ENCODE assay signal across 1 cellular context in the genomic region with DNA sequence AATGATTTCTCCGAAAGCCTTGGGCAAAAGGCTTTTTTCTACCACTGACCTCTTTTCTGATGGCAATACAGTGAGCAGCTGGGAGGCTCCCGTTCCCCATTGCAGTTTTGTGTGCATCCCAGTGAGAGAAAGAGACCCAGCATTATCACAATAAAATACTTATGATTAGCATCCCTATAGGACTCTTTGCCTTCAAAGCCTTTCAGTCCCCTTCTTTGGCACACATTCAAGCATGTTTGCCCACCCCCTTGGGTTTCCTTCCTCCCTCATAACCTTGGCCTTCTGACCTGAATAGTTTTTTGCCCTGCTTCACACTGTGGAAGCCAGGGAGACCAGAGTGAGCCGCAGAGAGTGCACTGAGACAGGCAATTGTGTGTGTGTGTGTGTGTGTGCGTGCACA.
TF ChIP-seq lines count a peak whose summit lies in the region.

No MANE protein-coding gene starts in this region.

TF ChIP-seq in GM23338, 12 proteins besides CTCF, POLR2A, EP300 and RAD21:
- TF ChIP-seq, protein P1, sequence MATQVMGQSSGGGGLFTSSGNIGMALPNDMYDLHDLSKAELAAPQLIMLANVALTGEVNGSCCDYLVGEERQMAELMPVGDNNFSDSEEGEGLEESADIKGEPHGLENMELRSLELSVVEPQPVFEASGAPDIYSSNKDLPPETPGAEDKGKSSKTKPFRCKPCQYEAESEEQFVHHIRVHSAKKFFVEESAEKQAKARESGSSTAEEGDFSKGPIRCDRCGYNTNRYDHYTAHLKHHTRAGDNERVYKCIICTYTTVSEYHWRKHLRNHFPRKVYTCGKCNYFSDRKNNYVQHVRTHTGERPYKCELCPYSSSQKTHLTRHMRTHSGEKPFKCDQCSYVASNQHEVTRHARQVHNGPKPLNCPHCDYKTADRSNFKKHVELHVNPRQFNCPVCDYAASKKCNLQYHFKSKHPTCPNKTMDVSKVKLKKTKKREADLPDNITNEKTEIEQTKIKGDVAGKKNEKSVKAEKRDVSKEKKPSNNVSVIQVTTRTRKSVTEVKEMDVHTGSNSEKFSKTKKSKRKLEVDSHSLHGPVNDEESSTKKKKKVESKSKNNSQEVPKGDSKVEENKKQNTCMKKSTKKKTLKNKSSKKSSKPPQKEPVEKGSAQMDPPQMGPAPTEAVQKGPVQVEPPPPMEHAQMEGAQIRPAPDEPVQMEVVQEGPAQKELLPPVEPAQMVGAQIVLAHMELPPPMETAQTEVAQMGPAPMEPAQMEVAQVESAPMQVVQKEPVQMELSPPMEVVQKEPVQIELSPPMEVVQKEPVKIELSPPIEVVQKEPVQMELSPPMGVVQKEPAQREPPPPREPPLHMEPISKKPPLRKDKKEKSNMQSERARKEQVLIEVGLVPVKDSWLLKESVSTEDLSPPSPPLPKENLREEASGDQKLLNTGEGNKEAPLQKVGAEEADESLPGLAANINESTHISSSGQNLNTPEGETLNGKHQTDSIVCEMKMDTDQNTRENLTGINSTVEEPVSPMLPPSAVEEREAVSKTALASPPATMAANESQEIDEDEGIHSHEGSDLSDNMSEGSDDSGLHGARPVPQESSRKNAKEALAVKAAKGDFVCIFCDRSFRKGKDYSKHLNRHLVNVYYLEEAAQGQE (IDR thresholded peaks at IDR 0.05; ENCODE audit: unreplicated experiment) = no peak
- TF ChIP-seq NANOG (IDR thresholded peaks at IDR 0.05; ENCODE audit: borderline replicate concordance) (no peak), CREB1 (CRISPR knock-in tag; IDR thresholded peaks at IDR 0.05; ENCODE audit: low read depth) (no peak), JUNB (IDR thresholded peaks at IDR 0.05; ENCODE audit: unreplicated experiment) (no peak), EZH2 (IDR thresholded peaks at IDR 0.05; ENCODE audit: low read depth, unreplicated experiment) (no peak), ZNF114 (CRISPR knock-in tag; IDR thresholded peaks at IDR 0.05) (no peak), ZNF331 (CRISPR knock-in tag; IDR thresholded peaks at IDR 0.05; ENCODE audit: low read depth) (no peak), EZH2phosphoT487 (IDR thresholded peaks at IDR 0.05; ENCODE audit: unreplicated experiment) (no peak), STAT1 (IDR thresholded peaks at IDR 0.05; ENCODE audit: unreplicated experiment) (no peak), POLR2AphosphoS5 (IDR thresholded peaks at IDR 0.05; ENCODE audit: low read depth) (no peak)
- TF ChIP-seq, protein P2, sequence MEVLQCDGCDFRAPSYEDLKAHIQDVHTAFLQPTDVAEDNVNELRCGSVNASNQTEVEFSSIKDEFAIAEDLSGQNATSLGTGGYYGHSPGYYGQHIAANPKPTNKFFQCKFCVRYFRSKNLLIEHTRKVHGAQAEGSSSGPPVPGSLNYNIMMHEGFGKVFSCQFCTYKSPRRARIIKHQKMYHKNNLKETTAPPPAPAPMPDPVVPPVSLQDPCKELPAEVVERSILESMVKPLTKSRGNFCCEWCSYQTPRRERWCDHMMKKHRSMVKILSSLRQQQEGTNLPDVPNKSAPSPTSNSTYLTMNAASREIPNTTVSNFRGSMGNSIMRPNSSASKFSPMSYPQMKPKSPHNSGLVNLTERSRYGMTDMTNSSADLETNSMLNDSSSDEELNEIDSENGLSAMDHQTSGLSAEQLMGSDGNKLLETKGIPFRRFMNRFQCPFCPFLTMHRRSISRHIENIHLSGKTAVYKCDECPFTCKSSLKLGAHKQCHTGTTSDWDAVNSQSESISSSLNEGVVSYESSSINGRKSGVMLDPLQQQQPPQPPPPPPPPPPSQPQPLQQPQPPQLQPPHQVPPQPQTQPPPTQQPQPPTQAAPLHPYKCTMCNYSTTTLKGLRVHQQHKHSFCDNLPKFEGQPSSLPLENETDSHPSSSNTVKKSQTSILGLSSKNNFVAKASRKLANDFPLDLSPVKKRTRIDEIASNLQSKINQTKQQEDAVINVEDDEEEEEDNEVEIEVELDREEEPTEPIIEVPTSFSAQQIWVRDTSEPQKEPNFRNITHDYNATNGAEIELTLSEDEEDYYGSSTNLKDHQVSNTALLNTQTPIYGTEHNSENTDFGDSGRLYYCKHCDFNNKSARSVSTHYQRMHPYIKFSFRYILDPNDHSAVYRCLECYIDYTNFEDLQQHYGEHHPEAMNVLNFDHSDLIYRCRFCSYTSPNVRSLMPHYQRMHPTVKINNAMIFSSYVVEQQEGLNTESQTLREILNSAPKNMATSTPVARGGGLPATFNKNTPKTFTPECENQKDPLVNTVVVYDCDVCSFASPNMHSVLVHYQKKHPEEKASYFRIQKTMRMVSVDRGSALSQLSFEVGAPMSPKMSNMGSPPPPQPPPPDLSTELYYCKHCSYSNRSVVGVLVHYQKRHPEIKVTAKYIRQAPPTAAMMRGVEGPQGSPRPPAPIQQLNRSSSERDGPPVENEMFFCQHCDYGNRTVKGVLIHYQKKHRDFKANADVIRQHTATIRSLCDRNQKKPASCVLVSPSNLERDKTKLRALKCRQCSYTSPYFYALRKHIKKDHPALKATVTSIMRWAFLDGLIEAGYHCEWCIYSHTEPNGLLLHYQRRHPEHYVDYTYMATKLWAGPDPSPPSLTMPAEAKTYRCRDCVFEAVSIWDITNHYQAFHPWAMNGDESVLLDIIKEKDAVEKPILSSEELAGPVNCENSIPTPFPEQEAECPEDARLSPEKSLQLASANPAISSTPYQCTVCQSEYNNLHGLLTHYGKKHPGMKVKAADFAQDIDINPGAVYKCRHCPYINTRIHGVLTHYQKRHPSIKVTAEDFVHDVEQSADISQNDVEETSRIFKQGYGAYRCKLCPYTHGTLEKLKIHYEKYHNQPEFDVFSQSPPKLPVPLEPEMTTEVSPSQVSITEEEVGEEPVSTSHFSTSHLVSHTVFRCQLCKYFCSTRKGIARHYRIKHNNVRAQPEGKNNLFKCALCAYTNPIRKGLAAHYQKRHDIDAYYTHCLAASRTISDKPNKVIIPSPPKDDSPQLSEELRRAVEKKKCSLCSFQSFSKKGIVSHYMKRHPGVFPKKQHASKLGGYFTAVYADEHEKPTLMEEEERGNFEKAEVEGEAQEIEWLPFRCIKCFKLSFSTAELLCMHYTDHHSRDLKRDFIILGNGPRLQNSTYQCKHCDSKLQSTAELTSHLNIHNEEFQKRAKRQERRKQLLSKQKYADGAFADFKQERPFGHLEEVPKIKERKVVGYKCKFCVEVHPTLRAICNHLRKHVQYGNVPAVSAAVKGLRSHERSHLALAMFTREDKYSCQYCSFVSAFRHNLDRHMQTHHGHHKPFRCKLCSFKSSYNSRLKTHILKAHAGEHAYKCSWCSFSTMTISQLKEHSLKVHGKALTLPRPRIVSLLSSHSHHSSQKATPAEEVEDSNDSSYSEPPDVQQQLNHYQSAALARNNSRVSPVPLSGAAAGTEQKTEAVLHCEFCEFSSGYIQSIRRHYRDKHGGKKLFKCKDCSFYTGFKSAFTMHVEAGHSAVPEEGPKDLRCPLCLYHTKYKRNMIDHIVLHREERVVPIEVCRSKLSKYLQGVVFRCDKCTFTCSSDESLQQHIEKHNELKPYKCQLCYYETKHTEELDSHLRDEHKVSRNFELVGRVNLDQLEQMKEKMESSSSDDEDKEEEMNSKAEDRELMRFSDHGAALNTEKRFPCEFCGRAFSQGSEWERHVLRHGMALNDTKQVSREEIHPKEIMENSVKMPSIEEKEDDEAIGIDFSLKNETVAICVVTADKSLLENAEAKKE (CRISPR knock-in tag; IDR thresholded peaks at IDR 0.05) = no peak
- TF ChIP-seq, protein P3, sequence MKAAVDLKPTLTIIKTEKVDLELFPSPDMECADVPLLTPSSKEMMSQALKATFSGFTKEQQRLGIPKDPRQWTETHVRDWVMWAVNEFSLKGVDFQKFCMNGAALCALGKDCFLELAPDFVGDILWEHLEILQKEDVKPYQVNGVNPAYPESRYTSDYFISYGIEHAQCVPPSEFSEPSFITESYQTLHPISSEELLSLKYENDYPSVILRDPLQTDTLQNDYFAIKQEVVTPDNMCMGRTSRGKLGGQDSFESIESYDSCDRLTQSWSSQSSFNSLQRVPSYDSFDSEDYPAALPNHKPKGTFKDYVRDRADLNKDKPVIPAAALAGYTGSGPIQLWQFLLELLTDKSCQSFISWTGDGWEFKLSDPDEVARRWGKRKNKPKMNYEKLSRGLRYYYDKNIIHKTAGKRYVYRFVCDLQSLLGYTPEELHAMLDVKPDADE (IDR thresholded peaks at IDR 0.05) = no peak
